9 cellular contexts compared by ENCODE assay signal in genomic region chr1:94258873-94259331, GRCh38. TPM values are rescaled to one million over a fixed set of nuclear protein-coding genes. Genes with fewer than 3 reads are reported as not detected.
DNase-seq lines count a peak whose midpoint lies in the region; ATAC-seq, FAIRE-seq and TF ChIP-seq lines count a peak whose summit lies in the region.
"Had no signal": no experiment of that assay in that cellular context is flagged by ENCODE, and none has a peak within 500 bp of the region (broad histone marks: within the 10 kb centered on the region; RNA-seq: fewer than 3 reads in every experiment).

No MANE protein-coding gene starts in this region.

- H3K4me3 Mint-ChIP-seq in activated CD4-positive, alpha-beta T cell treated with anti-CD3 and anti-CD28 coated beads, Interleukin-2, amount 10 ng/mL, durations not matched to agents 24 days and 14 days, result no peak overlapping the region
- H3K4me3 Mint-ChIP-seq in activated CD8-positive, alpha-beta T cell treated with anti-CD3 and anti-CD28 coated beads for 36 hours, result no peak overlapping the region
- H3K4me3 Mint-ChIP-seq: nephron progenitor cell had no signal

- DNase-seq in HTR-8/SVneo (ENCODE audit: insufficient read length, low spot score) (peak; percentile 46), body of pancreas (peak; percentile 22 to 42 (median 34)), iris pigment epithelial cell (ENCODE audit: low read depth) (peak; percentile 97), upper lobe of right lung (no peak), NCI-H1048 (lab: John Stamatoyannopoulos, UW) (no peak)
- DNase-seq in activated CD4-positive, alpha-beta T cell treated with anti-CD3 and anti-CD28 coated beads, Interleukin-2, amount 10 ng/mL, durations not matched to agents 24 days and 14 days, result no peak
- DNase-seq in activated CD8-positive, alpha-beta T cell treated with anti-CD3 and anti-CD28 coated beads for 36 hours, result no peak
- DNase-seq: NCI-H510A treated with DMSO at 0.1 percent for 48 hours, nephron progenitor cell had no signal

- no peak overlapping the region for H3K27ac Mint-ChIP-seq in activated CD4-positive, alpha-beta T cell treated with anti-CD3 and anti-CD28 coated beads, Interleukin-2, amount 10 ng/mL, durations not matched to agents 24 days and 14 days
- H3K27ac Mint-ChIP-seq in activated CD8-positive, alpha-beta T cell treated with anti-CD3 and anti-CD28 coated beads for 36 hours, result no peak overlapping the region
- H3K27ac Mint-ChIP-seq: nephron progenitor cell had no signal

- H3K4me3 ChIP-seq in body of pancreas (no peak overlapping the region), upper lobe of right lung (no peak overlapping the region)

- TF ChIP-seq CTCF in body of pancreas (IDR thresholded peaks at IDR 0.05) (no peak), upper lobe of right lung (IDR thresholded peaks at IDR 0.05) (no peak)
- TF ChIP-seq CTCF in activated CD8-positive, alpha-beta T cell treated with anti-CD3 and anti-CD28 coated beads for 36 hours (IDR thresholded peaks at IDR 0.05), result no peak

- H3K27ac ChIP-seq in body of pancreas (no peak overlapping the region), upper lobe of right lung (peak overlapping the region; percentile 58)

- CTCF ChIA-PET in activated CD8-positive, alpha-beta T cell treated with anti-CD3 and anti-CD28 coated beads for 36 hours (lab: Charles Lee), result no interaction called here

- H3K36me3 Mint-ChIP-seq in activated CD4-positive, alpha-beta T cell treated with anti-CD3 and anti-CD28 coated beads, Interleukin-2, amount 10 ng/mL, durations not matched to agents 24 days and 14 days (ENCODE audit: low read depth), result no peaks in the 10 kb centered on the region
- H3K36me3 Mint-ChIP-seq in activated CD8-positive, alpha-beta T cell treated with anti-CD3 and anti-CD28 coated beads for 36 hours (ENCODE audit: low read depth), result no peaks in the 10 kb centered on the region

- POLR2A ChIA-PET in activated CD8-positive, alpha-beta T cell treated with anti-CD3 and anti-CD28 coated beads for 36 hours (lab: Charles Lee), result no interaction called here

- peaks cover 19% of the 10 kb centered on the region for H3K27me3 Mint-ChIP-seq in activated CD4-positive, alpha-beta T cell treated with anti-CD3 and anti-CD28 coated beads, Interleukin-2, amount 10 ng/mL, durations not matched to agents 24 days and 14 days
- peaks cover 18% of the 10 kb centered on the region for H3K27me3 Mint-ChIP-seq in activated CD8-positive, alpha-beta T cell treated with anti-CD3 and anti-CD28 coated beads for 36 hours

- H3K27me3 ChIP-seq in body of pancreas (no peaks in the 10 kb centered on the region), upper lobe of right lung (no peaks in the 10 kb centered on the region)

- H3K9me3 ChIP-seq in body of pancreas (no peaks in the 10 kb centered on the region), upper lobe of right lung (no peaks in the 10 kb centered on the region)

- ATAC-seq in body of pancreas (no peak), upper lobe of right lung (peak; percentile 75)
- ATAC-seq in activated CD8-positive, alpha-beta T cell treated with anti-CD3 and anti-CD28 coated beads for 36 hours, result no peak

- intact Hi-C loops in body of pancreas (cut with DNase I) (no loop called here), upper lobe of right lung (cut with DNase I) (no loop called here)
- intact Hi-C loops in activated CD4-positive, alpha-beta T cell treated with anti-CD3 and anti-CD28 coated beads, Interleukin-2, amount 10 ng/mL, durations not matched to agents 24 days and 14 days (cut with micrococcal nuclease), result no loop called here
- intact Hi-C loops in activated CD8-positive, alpha-beta T cell treated with anti-CD3 and anti-CD28 coated beads for 36 hours (cut with micrococcal nuclease), result no loop called here

- no peaks in the 10 kb centered on the region for H3K4me1 Mint-ChIP-seq in activated CD4-positive, alpha-beta T cell treated with anti-CD3 and anti-CD28 coated beads, Interleukin-2, amount 10 ng/mL, durations not matched to agents 24 days and 14 days
- H3K4me1 Mint-ChIP-seq in activated CD8-positive, alpha-beta T cell treated with anti-CD3 and anti-CD28 coated beads for 36 hours (ENCODE audit: low read depth), result no peaks in the 10 kb centered on the region
- H3K4me1 Mint-ChIP-seq: nephron progenitor cell had no signal

- no peaks in the 10 kb centered on the region for H3K9me3 Mint-ChIP-seq in activated CD4-positive, alpha-beta T cell treated with anti-CD3 and anti-CD28 coated beads, Interleukin-2, amount 10 ng/mL, durations not matched to agents 24 days and 14 days
- no peaks in the 10 kb centered on the region for H3K9me3 Mint-ChIP-seq in activated CD8-positive, alpha-beta T cell treated with anti-CD3 and anti-CD28 coated beads for 36 hours
- H3K9me3 Mint-ChIP-seq: nephron progenitor cell had no signal

- FAIRE-seq in HTR-8/SVneo (lab: Jason Lieb, UNC), result no peak

- no peak for TF ChIP-seq POLR2A in body of pancreas (IDR thresholded peaks at IDR 0.05)

- H3K4me1 ChIP-seq in body of pancreas, result no peaks in the 10 kb centered on the region
- peaks cover 8% of the 10 kb centered on the region for H3K4me1 ChIP-seq in upper lobe of right lung

- H3K36me3 ChIP-seq in body of pancreas (replicated peaks in 1 of 2; ENCODE audit: insufficient read depth in 1 of 2, low read depth in 2 of 2) (no peaks in the 10 kb centered on the region), upper lobe of right lung (no peaks in the 10 kb centered on the region)

RNA-seq across cellular contexts. Expression of gene ARHGAP29, which starts 21.5 kb away (rescaled TPM):
- 10 to 100 TPM; 20.1 to 22.8 TPM for total RNA-seq in body of pancreas
- 66.5 TPM for total RNA-seq in upper lobe of right lung
- total RNA-seq in activated CD4-positive, alpha-beta T cell treated with anti-CD3 and anti-CD28 coated beads, Interleukin-2, amount 10 ng/mL, durations not matched to agents 24 days and 14 days, result not detected in 2 replicates
- total RNA-seq in activated CD8-positive, alpha-beta T cell treated with anti-CD3 and anti-CD28 coated beads for 36 hours, result not detected

Comparison
In these comparisons a context has a peak if more than half of its experiments do, and no peak if none do; other contexts are left out.
1. DNase-seq: peak in HTR-8/SVneo (single experiment), body of pancreas (4 of 4) and iris pigment epithelial cell (single experiment); none in upper lobe of right lung (single experiment), activated CD4-positive, alpha-beta T cell treated with anti-CD3 and anti-CD28 coated beads, Interleukin-2, amount 10 ng/mL, durations not matched to agents 24 days and 14 days (single experiment), NCI-H1048 (single experiment) and activated CD8-positive, alpha-beta T cell treated with anti-CD3 and anti-CD28 coated beads for 36 hours (single experiment).
2. RNA of gene ARHGAP29, which starts 21.5 kb away (total RNA-seq): 66.5 TPM in upper lobe of right lung (single experiment) and 20.1 to 22.8 TPM in body of pancreas; not detected in activated CD4-positive, alpha-beta T cell treated with anti-CD3 and anti-CD28 coated beads, Interleukin-2, amount 10 ng/mL, durations not matched to agents 24 days and 14 days and not detected in activated CD8-positive, alpha-beta T cell treated with anti-CD3 and anti-CD28 coated beads for 36 hours; every median in the first group is over 10 times any median in the second.